9 cellular contexts compared by ENCODE assay signal in genomic region chr2:28680657-28681056, GRCh38.
DNase-seq lines count a peak whose midpoint lies in the region; ATAC-seq and TF ChIP-seq lines count a peak whose summit lies in the region.
"Had no signal": no experiment of that assay in that cellular context is flagged by ENCODE, and none has a peak within 500 bp of the region (broad histone marks: within the 10 kb centered on the region; RNA-seq: fewer than 3 reads in every experiment).

No MANE protein-coding gene starts in this region.

- H3K27me3 Mint-ChIP-seq in activated naive CD4-positive, alpha-beta T cell treated with anti-CD3 and anti-CD28 coated beads for 36 hours (ENCODE audit: low read depth) = no peaks in the 10 kb centered on the region
- peaks cover 6% of the 10 kb centered on the region for H3K27me3 Mint-ChIP-seq in activated naive CD4-positive, alpha-beta T cell treated with anti-CD3 and anti-CD28 coated beads, Interleukin-2, amount 10 ng/mL, durations not matched to agents 7 days and 5 days
- H3K27me3 Mint-ChIP-seq in activated CD4-positive, alpha-beta memory T cell treated with anti-CD3 and anti-CD28 coated beads for 36 hours = no peaks in the 10 kb centered on the region
- H3K27me3 Mint-ChIP-seq in WTC11 (ENCODE audit: low read depth) = no peaks in the 10 kb centered on the region

- no peak overlapping the region for H3K4me3 Mint-ChIP-seq in activated naive CD4-positive, alpha-beta T cell treated with anti-CD3 and anti-CD28 coated beads for 36 hours
- no peak overlapping the region for H3K4me3 Mint-ChIP-seq in activated naive CD4-positive, alpha-beta T cell treated with anti-CD3 and anti-CD28 coated beads, Interleukin-2, amount 10 ng/mL, durations not matched to agents 7 days and 5 days
- H3K4me3 Mint-ChIP-seq in activated CD4-positive, alpha-beta memory T cell treated with anti-CD3 and anti-CD28 coated beads for 36 hours = peak overlapping the region; percentile 8
- H3K4me3 Mint-ChIP-seq in WTC11 = no peak overlapping the region

- peak overlapping the region; percentile 86 for H3K27ac Mint-ChIP-seq in activated naive CD4-positive, alpha-beta T cell treated with anti-CD3 and anti-CD28 coated beads for 36 hours
- no peak overlapping the region for H3K27ac Mint-ChIP-seq in activated naive CD4-positive, alpha-beta T cell treated with anti-CD3 and anti-CD28 coated beads, Interleukin-2, amount 10 ng/mL, durations not matched to agents 7 days and 5 days
- peak overlapping the region; percentile 89 for H3K27ac Mint-ChIP-seq in activated CD4-positive, alpha-beta memory T cell treated with anti-CD3 and anti-CD28 coated beads for 36 hours
- H3K27ac Mint-ChIP-seq in WTC11 = no peak overlapping the region

- peak overlapping the region; percentile 4; the same call in 1 of the 2 replicates for H3K9ac ChIP-seq in iPS-20b (ENCODE audit: low read depth, low read length)
- H3K9ac ChIP-seq in stomach smooth muscle (ENCODE audit: low read length in 2 of 2) = peak overlapping the region in 1 of 2 donors; percentile 13

- H3K4me1 ChIP-seq in iPS-20b (ENCODE audit: insufficient read depth, low read length) (peaks cover 20% of the 10 kb centered on the region), stomach smooth muscle (ENCODE audit: control insufficient read depth, insufficient read depth, low read length) (peaks cover 52% of the 10 kb centered on the region)

- peak overlapping the region; percentile 39 for H3K27ac ChIP-seq in iPS-20b (ENCODE audit: low read length)
- H3K27ac ChIP-seq in stomach smooth muscle (ENCODE audit: low read length) = peak overlapping the region; percentile 37

- H3K27me3 ChIP-seq in iPS-20b (ENCODE audit: insufficient read depth, low read length) (no peaks in the 10 kb centered on the region), stomach smooth muscle (ENCODE audit: control insufficient read depth in 1 of 2, insufficient read depth in 2 of 2, low read length in 2 of 2) (no peaks in the 10 kb centered on the region)

- no peaks in the 10 kb centered on the region for H3K9me3 Mint-ChIP-seq in activated naive CD4-positive, alpha-beta T cell treated with anti-CD3 and anti-CD28 coated beads for 36 hours
- H3K9me3 Mint-ChIP-seq in activated naive CD4-positive, alpha-beta T cell treated with anti-CD3 and anti-CD28 coated beads, Interleukin-2, amount 10 ng/mL, durations not matched to agents 7 days and 5 days = no peaks in the 10 kb centered on the region
- no peaks in the 10 kb centered on the region for H3K9me3 Mint-ChIP-seq in activated CD4-positive, alpha-beta memory T cell treated with anti-CD3 and anti-CD28 coated beads for 36 hours
- peaks cover 9% of the 10 kb centered on the region for H3K9me3 Mint-ChIP-seq in WTC11

- no peak for ATAC-seq in WTC11

- H3K36me3 Mint-ChIP-seq in activated naive CD4-positive, alpha-beta T cell treated with anti-CD3 and anti-CD28 coated beads for 36 hours (ENCODE audit: low read depth) = no peaks in the 10 kb centered on the region
- no peaks in the 10 kb centered on the region for H3K36me3 Mint-ChIP-seq in activated naive CD4-positive, alpha-beta T cell treated with anti-CD3 and anti-CD28 coated beads, Interleukin-2, amount 10 ng/mL, durations not matched to agents 7 days and 5 days
- H3K36me3 Mint-ChIP-seq in activated CD4-positive, alpha-beta memory T cell treated with anti-CD3 and anti-CD28 coated beads for 36 hours = no peaks in the 10 kb centered on the region
- no peaks in the 10 kb centered on the region for H3K36me3 Mint-ChIP-seq in WTC11

- TF ChIP-seq CTCF in WTC11 (IDR thresholded peaks at IDR 0.05) = no peak

- POLR2A ChIA-PET in activated CD4-positive, alpha-beta memory T cell treated with anti-CD3 and anti-CD28 coated beads for 36 hours (lab: Charles Lee) = interaction anchor here (1.2 to 2.8 kb wide), 2 partner anchors 9 to 71 kb away, joined by 3 to 12 read pairs; partner anchors contain the start of gene PPP1CB
- POLR2A ChIA-PET in WTC11 (lab: Charles Lee) = no interaction called here

- H3K4me1 Mint-ChIP-seq in activated naive CD4-positive, alpha-beta T cell treated with anti-CD3 and anti-CD28 coated beads for 36 hours (ENCODE audit: low read depth) = peaks cover 35% of the 10 kb centered on the region
- H3K4me1 Mint-ChIP-seq in activated naive CD4-positive, alpha-beta T cell treated with anti-CD3 and anti-CD28 coated beads, Interleukin-2, amount 10 ng/mL, durations not matched to agents 7 days and 5 days = peaks cover 30% of the 10 kb centered on the region
- H3K4me1 Mint-ChIP-seq in activated CD4-positive, alpha-beta memory T cell treated with anti-CD3 and anti-CD28 coated beads for 36 hours (ENCODE audit: low read depth) = peaks cover 43% of the 10 kb centered on the region
- peaks cover 25% of the 10 kb centered on the region for H3K4me1 Mint-ChIP-seq in WTC11

- intact Hi-C loops in activated naive CD4-positive, alpha-beta T cell treated with anti-CD3 and anti-CD28 coated beads for 36 hours (cut with micrococcal nuclease) = loop anchor here (1.0 to 2.0 kb wide), 6 partner anchors 24 to 86 kb away; partner anchors contain the start of gene PPP1CB
- intact Hi-C loops in activated CD4-positive, alpha-beta memory T cell treated with anti-CD3 and anti-CD28 coated beads for 36 hours (cut with micrococcal nuclease) = loop anchor here (1.0 kb wide), 4 partner anchors 31 to 86 kb away; no protein-coding TSS in a partner anchor

- CTCF ChIA-PET in activated naive CD4-positive, alpha-beta T cell treated with anti-CD3 and anti-CD28 coated beads for 36 hours (lab: Charles Lee) = interaction anchor here (1.3 kb wide), 1 partner anchor 87 kb away, joined by 6 read pairs; no protein-coding TSS in a partner anchor
- CTCF ChIA-PET in activated naive CD4-positive, alpha-beta T cell treated with anti-CD3 and anti-CD28 coated beads, Interleukin-2, amount 10 ng/mL, durations not matched to agents 7 days and 5 days (lab: Charles Lee) = interaction anchor here (1.2 kb wide), 1 partner anchor 86 kb away, joined by 3 read pairs; no protein-coding TSS in a partner anchor
- CTCF ChIA-PET in activated CD4-positive, alpha-beta memory T cell treated with anti-CD3 and anti-CD28 coated beads for 36 hours (lab: Charles Lee) = interaction anchor here (0.9 to 3.4 kb wide), 4 partner anchors 29 to 114 kb away, joined by 3 to 20 read pairs (median 4); no protein-coding TSS in a partner anchor
- CTCF ChIA-PET in WTC11 (lab: Charles Lee) = no interaction called here

- no peaks in the 10 kb centered on the region for H3K9me3 ChIP-seq in iPS-20b (ENCODE audit: insufficient read depth, low read depth, low read length)
- H3K9me3 ChIP-seq in stomach smooth muscle (ENCODE audit: control insufficient read depth in 2 of 2, low read length in 2 of 2) = no peaks in the 10 kb centered on the region

- no peak overlapping the region for H3K4me3 ChIP-seq in iPS-20b (ENCODE audit: low read length)
- no peak overlapping the region for H3K4me3 ChIP-seq in stomach smooth muscle (ENCODE audit: low read length in 2 of 2)

- no peak for DNase-seq in activated naive CD4-positive, alpha-beta T cell treated with anti-CD3 and anti-CD28 coated beads for 36 hours
- no peak for DNase-seq in activated naive CD4-positive, alpha-beta T cell treated with anti-CD3 and anti-CD28 coated beads, Interleukin-2, amount 10 ng/mL, durations not matched to agents 7 days and 5 days
- no peak for DNase-seq in activated CD4-positive, alpha-beta memory T cell treated with anti-CD3 and anti-CD28 coated beads for 36 hours
- DNase-seq in WTC11 (ENCODE audit: low spot score) (no peak), retina (no peak), HCEC 1CT (no peak)
- DNase-seq: NCI-H446 treated with DMSO at 0.1 percent for 48 hours had no signal

- H3K36me3 ChIP-seq in iPS-20b (ENCODE audit: insufficient read depth, low read depth, low read length) = no peaks in the 10 kb centered on the region
- H3K36me3 ChIP-seq in stomach smooth muscle (ENCODE audit: control insufficient read depth in 2 of 2, insufficient read depth in 2 of 2, low read length in 2 of 2) = no peaks in the 10 kb centered on the region

TF ChIP-seq in WTC11, 78 proteins besides CTCF, POLR2A, EP300 and RAD21 (continues in another document):
- TF ChIP-seq ZNF263 (CRISPR knock-in tag; IDR thresholded peaks at IDR 0.05; ENCODE audit: low read depth) (no peak), E2F5 (CRISPR knock-in tag; IDR thresholded peaks at IDR 0.05) (no peak), ZNF232 (CRISPR knock-in tag; IDR thresholded peaks at IDR 0.05) (no peak), MXD4 (CRISPR knock-in tag; IDR thresholded peaks at IDR 0.05; ENCODE audit: borderline replicate concordance) (no peak), KAT7 (CRISPR knock-in tag; IDR thresholded peaks at IDR 0.05; ENCODE audit: borderline replicate concordance) (no peak), ZNF423 (CRISPR knock-in tag; IDR thresholded peaks at IDR 0.05) (no peak), ZNF396 (CRISPR knock-in tag; IDR thresholded peaks at IDR 0.05; ENCODE audit: borderline replicate concordance) (no peak), IRF2 (CRISPR knock-in tag; IDR thresholded peaks at IDR 0.05; ENCODE audit: borderline replicate concordance, low read depth) (no peak), TP53 (CRISPR knock-in tag; IDR thresholded peaks at IDR 0.05) (no peak), NR3C1 (CRISPR knock-in tag; conservative IDR thresholded peaks at IDR 0.05; ENCODE audit: low read depth) (no peak)

Comparison
In these comparisons a context has a peak if more than half of its experiments do, and no peak if none do; other contexts are left out.
1. H3K27ac Mint-ChIP-seq: peak in activated naive CD4-positive, alpha-beta T cell treated with anti-CD3 and anti-CD28 coated beads for 36 hours (single experiment) and activated CD4-positive, alpha-beta memory T cell treated with anti-CD3 and anti-CD28 coated beads for 36 hours (single experiment); none in activated naive CD4-positive, alpha-beta T cell treated with anti-CD3 and anti-CD28 coated beads, Interleukin-2, amount 10 ng/mL, durations not matched to agents 7 days and 5 days (single experiment) and WTC11 (single experiment).